In the genomic region with DNA sequence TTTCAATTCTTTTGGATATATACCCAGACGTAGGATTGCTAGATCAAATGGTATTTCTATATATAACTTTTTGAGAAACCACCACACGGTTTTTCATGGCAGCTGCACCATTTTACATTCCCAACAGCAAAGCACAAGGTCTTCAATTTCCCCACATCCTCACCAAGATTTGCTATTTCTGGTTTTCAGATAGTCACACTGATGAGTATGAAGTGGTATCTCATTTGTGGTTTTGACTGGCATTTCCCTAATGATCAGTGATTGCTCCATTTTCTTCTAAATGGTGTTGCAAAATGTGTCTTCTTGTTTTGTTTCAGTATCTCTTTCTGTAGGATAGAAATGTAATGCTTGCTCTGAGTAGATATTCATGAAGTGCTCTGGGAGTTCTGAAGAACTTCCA, we compare ENCODE assay signal across 12 cellular contexts.
DNase-seq lines count a peak whose midpoint lies in the region; ATAC-seq and TF ChIP-seq lines count a peak whose summit lies in the region.
"Had no signal": no experiment of that assay in that cellular context is flagged by ENCODE, and none has a peak within 500 bp of the region (broad histone marks: within the 10 kb centered on the region; RNA-seq: fewer than 3 reads in every experiment).

No MANE protein-coding gene starts in this region.

- peak overlapping the region; percentile 40 to 89 (median 78) for H3K4me2 ChIP-seq in BLaER1 treated with 17β-estradiol and CSF1 and Interleukin-3, amounts not matched to agents 10 nM and 100 nM
- no peak overlapping the region for H3K4me2 ChIP-seq in SU-DHL-6 (ENCODE audit: low read depth, low read length, poor library complexity, severe bottlenecking)

- H3K79me2 ChIP-seq in SU-DHL-6 (ENCODE audit: insufficient read depth, low read length), result peaks cover 50% of the 10 kb centered on the region

- peaks cover 0 to 4% (median 0%) of the 10 kb centered on the region in 11 experiments; a peak in 1 of 22 replicates for H3K9me3 ChIP-seq in BLaER1 treated with 17β-estradiol and CSF1 and Interleukin-3, amounts not matched to agents 10 nM and 100 nM (replicated peaks in 1 of 11)
- no peaks in the 10 kb centered on the region for H3K9me3 ChIP-seq in SU-DHL-6 (ENCODE audit: insufficient read depth, low read length)
- no peaks in the 10 kb centered on the region for H3K9me3 ChIP-seq in WERI-Rb-1 (ENCODE audit: severe bottlenecking)
- H3K9me3 ChIP-seq: Caco-2, mucosa of descending colon, tibial nerve had no signal

- 0 out of 22 replicates have a peak, but pooled peaks cover 0 to 5% (median 0%) of the 10 kb centered on the region in 11 experiments for H3K36me3 ChIP-seq in BLaER1 treated with 17β-estradiol and CSF1 and Interleukin-3, amounts not matched to agents 10 nM and 100 nM
- H3K36me3 ChIP-seq in SU-DHL-6 (ENCODE audit: low read length) (0 out of 2 replicates have a peak, but pooled peaks cover 4% of the 10 kb centered on the region), WERI-Rb-1 (no peaks in the 10 kb centered on the region)
- H3K36me3 ChIP-seq: tibial nerve had no signal

- H3K4me3 ChIP-seq in BLaER1 treated with 17β-estradiol and CSF1 and Interleukin-3, amounts not matched to agents 10 nM and 100 nM, result peak overlapping the region in 4 of 10 experiments; percentile 8 to 21 (median 16); a peak in 3 of 20 replicates
- H3K4me3 ChIP-seq in SU-DHL-6 (ENCODE audit: insufficient read depth, low read length, poor library complexity, severe bottlenecking) (no peak overlapping the region), WERI-Rb-1 (ENCODE audit: low read depth, low read length) (no peak overlapping the region)
- H3K4me3 ChIP-seq: mucosa of descending colon, tibial nerve had no signal

- H3F3A ChIP-seq in SU-DHL-6 (ENCODE audit: insufficient read depth), result peaks cover 33% of the 10 kb centered on the region

- peak; percentile 52 for DNase-seq in foreskin melanocyte
- DNase-seq in GM20000 (ENCODE audit: low spot score), result no peak
- DNase-seq in medulla oblongata (ENCODE audit: extremely low spot score), result no peak
- no peak for DNase-seq in WERI-Rb-1
- DNase-seq: Caco-2, mucosa of descending colon, NCI-H774 had no signal

- H3K27me3 ChIP-seq in BLaER1 treated with 17β-estradiol and CSF1 and Interleukin-3, amounts not matched to agents 10 nM and 100 nM, result no peaks in the 10 kb centered on the region
- H3K27me3 ChIP-seq in SU-DHL-6 (ENCODE audit: low read length) (no peaks in the 10 kb centered on the region), WERI-Rb-1 (ENCODE audit: insufficient read depth, low read depth, severe bottlenecking) (no peaks in the 10 kb centered on the region)
- H3K27me3 ChIP-seq: tibial nerve had no signal

- no peak overlapping the region for H2AFZ ChIP-seq in SU-DHL-6 (ENCODE audit: low read depth, low read length, severe bottlenecking)

- no peaks in the 10 kb centered on the region for H3K9me2 ChIP-seq in SU-DHL-6 (replicated peaks; ENCODE audit: insufficient read depth, low read length)

- H3K9ac ChIP-seq in BLaER1 treated with 17β-estradiol and CSF1 and Interleukin-3, amounts not matched to agents 10 nM and 100 nM, result peak overlapping the region; percentile 26 to 78 (median 71); a peak in 18 of 22 replicates
- H3K9ac ChIP-seq in SU-DHL-6 (ENCODE audit: low read length), result no peak overlapping the region

- peak; percentile 13 for ATAC-seq in GM21786 (IDR thresholded peaks at IDR 0.05; ENCODE audit: unreplicated experiment)
- no peak for ATAC-seq in HG02884 (IDR thresholded peaks at IDR 0.05; ENCODE audit: unreplicated experiment)
- ATAC-seq: mucosa of descending colon had no signal

- peaks cover 0 to 3% (median 0%) of the 10 kb centered on the region in 11 experiments; a peak in 1 of 22 replicates for H4K20me1 ChIP-seq in BLaER1 treated with 17β-estradiol and CSF1 and Interleukin-3, amounts not matched to agents 10 nM and 100 nM
- no peaks in the 10 kb centered on the region for H4K20me1 ChIP-seq in SU-DHL-6 (ENCODE audit: low read depth, low read length)

- peaks cover 50 to 85% (median 70%) of the 10 kb centered on the region in 10 experiments for H3K4me1 ChIP-seq in BLaER1 treated with 17β-estradiol and CSF1 and Interleukin-3, amounts not matched to agents 10 nM and 100 nM
- H3K4me1 ChIP-seq: Caco-2 had no signal

- H3K27ac ChIP-seq in BLaER1 treated with 17β-estradiol and CSF1 and Interleukin-3, amounts not matched to agents 10 nM and 100 nM, result peak overlapping the region; percentile 53 to 95 (median 89); a peak in 21 of 22 replicates
- H3K27ac ChIP-seq in SU-DHL-6 (ENCODE audit: low read depth, low read length), result peak overlapping the region; percentile 25; the same call in 1 of the 2 replicates
- H3K27ac ChIP-seq in WERI-Rb-1, result no peak overlapping the region
- H3K27ac ChIP-seq: tibial nerve had no signal

- TF ChIP-seq CTCF in SU-DHL-6 (IDR thresholded peaks at IDR 0.05; ENCODE audit: insufficient read depth, low read length, poor library complexity, severe bottlenecking) (no peak), GM20000 (IDR thresholded peaks at IDR 0.05; ENCODE audit: extremely low read depth, missing control alignments) (no peak), WERI-Rb-1 (IDR thresholded peaks at IDR 0.05; ENCODE audit: low read depth, low read length) (no peak)
